ENCODE assay signal across 8 cellular contexts in the genomic region with DNA sequence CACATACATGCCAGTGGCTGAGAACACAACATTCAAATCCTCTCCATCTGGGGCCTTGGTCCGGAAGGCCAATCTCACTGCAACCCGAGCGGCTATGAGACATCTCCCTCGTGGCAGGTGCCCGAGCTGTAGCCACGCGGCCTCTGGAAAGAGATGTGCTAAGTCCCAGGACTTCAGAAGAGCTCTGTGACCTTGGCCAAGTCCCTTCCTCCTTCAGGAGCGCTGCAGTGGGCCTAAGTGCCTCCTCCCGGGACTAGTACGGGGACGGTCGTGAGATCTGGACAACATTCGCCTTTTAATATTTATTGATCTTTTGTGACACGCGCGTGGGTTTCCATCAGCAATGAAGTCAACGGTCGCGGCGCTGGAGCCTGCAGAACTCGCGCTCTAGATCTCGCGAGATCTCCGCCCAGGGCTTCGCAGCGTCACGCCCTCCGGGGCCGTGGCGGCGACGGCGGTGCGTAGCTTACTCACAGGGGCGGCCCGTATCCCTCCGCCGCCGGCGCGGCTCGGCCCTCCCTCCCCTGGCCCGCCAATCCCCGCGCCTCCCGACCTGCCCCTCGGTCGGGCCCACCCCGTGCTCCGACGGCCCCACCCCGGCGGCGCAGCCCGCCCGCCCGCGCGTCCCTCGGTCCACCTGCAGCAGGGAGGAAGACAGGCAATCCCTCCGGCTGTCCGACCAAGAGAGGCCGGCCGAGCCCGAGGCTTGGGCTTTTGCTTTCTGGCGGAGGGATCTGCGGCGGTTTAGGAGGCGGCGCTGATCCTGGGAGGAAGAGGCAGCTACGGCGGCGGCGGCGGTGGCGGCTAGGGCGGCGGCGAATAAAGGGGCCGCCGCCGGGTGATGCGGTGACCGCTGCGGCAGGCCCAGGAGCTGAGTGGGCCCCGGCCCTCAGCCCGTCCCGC. TPM values are rescaled to one million over a fixed set of nuclear protein-coding genes. Genes with fewer than 3 reads are reported as not detected.
DNase-seq lines count a peak whose midpoint lies in the region; ATAC-seq and TF ChIP-seq lines count a peak whose summit lies in the region.

A gene (plus strand): TSS at position 588 of the 903 bp plus-strand sequence. CDS start 453 bp downstream, outside the sequence.

- H3K36me3 ChIP-seq in PC-3 (ENCODE audit: low read depth, low read length): peaks cover 9% of the 10 kb centered on the region; the same call in 1 of the 2 replicates
- H3K36me3 ChIP-seq in mucosa of descending colon (ENCODE audit: low read depth): no peaks in the 10 kb centered on the region

- H3K27ac ChIP-seq in PC-3 (ENCODE audit: low read length) (peak within 1 kb of the TSS; percentile 71), epithelial cell of prostate (peak within 1 kb of the TSS; percentile 88)

- CTCF ChIA-PET in PC-3 (lab: Charles Lee): no interaction called here

- peak within 1 kb of the TSS; percentile 87 for H3K4me2 ChIP-seq in PC-3 (ENCODE audit: low read length)

- H2AFZ ChIP-seq in PC-3 (ENCODE audit: low read length): peak within 1 kb of the TSS; percentile 96

- no peak for TF ChIP-seq CTCF in PC-3 (conservative IDR thresholded peaks at IDR 0.05; ENCODE audit: low read depth, low read length)
- TF ChIP-seq CTCF in mucosa of descending colon (IDR thresholded peaks at IDR 0.05): no peak

- H3K4me1 ChIP-seq in PC-3 (ENCODE audit: insufficient read depth, low read length): peaks cover 12% of the 10 kb centered on the region
- peaks cover 34% of the 10 kb centered on the region for H3K4me1 ChIP-seq in mucosa of descending colon (ENCODE audit: low read depth)

- no peaks in the 10 kb centered on the region for H3K9me3 ChIP-seq in PC-3 (ENCODE audit: low read length)
- H3K9me3 ChIP-seq in mucosa of descending colon: no peaks in the 10 kb centered on the region

- peaks cover 48% of the 10 kb centered on the region for H3K79me2 ChIP-seq in PC-3 (ENCODE audit: low read length)

- peak within 1 kb of the TSS; percentile 84 for H3K4me3 ChIP-seq in Jurkat, Clone E6-1 (ENCODE audit: low read length)
- peak within 1 kb of the TSS; percentile 75 for H3K4me3 ChIP-seq in PC-3 (ENCODE audit: low read length)
- H3K4me3 ChIP-seq in mucosa of descending colon: peak within 1 kb of the TSS; percentile 90

- ATAC-seq in GM21619 (IDR thresholded peaks at IDR 0.05; ENCODE audit: unreplicated experiment): peak; percentile 77
- peak; percentile 93 for ATAC-seq in PC-3
- peak; percentile 95 for ATAC-seq in mucosa of descending colon

- H4K20me1 ChIP-seq in PC-3 (ENCODE audit: low read length): peaks cover 34% of the 10 kb centered on the region

- intact Hi-C loops in PC-3 (cut with micrococcal nuclease) (no loop called here), mucosa of descending colon (cut with DNase I, micrococcal nuclease) (no loop called here)

- H3K27me3 ChIP-seq in PC-3 (ENCODE audit: low read length): no peaks in the 10 kb centered on the region

- POLR2A ChIA-PET in PC-3 (lab: Charles Lee; ENCODE audit: unreplicated experiment): interaction anchor here (0.5 to 0.6 kb wide), 2 partner anchors 40 to 586 kb away, joined by 6 to 11 read pairs; no protein-coding TSS in a partner anchor

- H3K9ac ChIP-seq in PC-3 (ENCODE audit: low read length): peak within 1 kb of the TSS; percentile 94

- BruUV-seq in PC-3 (replicated peaks; lab: Mats Ljungman, UMichigan): TSS peak; percentile 99

- H3K9me2 ChIP-seq in PC-3 (replicated peaks; ENCODE audit: low read length): no peaks in the 10 kb centered on the region

- DNase-seq in DMS153 treated with DMSO at 0.1 percent for 48 hours (lab: John Stamatoyannopoulos, UW; ENCODE audit: unreplicated experiment) (peak; percentile 37), PC-3 (peak; percentile 98), activated T-cell treated with anti-CD3 and anti-CD28 coated beads for 48 hours (ENCODE audit: low read depth) (peak; percentile 98), epithelial cell of prostate (ENCODE audit: low read depth, low spot score) (peak; percentile 95), mucosa of descending colon (peak; percentile 98 to 99 (median 98))
- peak; percentile 98 for DNase-seq in Jurkat, Clone E6-1 (ENCODE audit: low read depth, low spot score)
- peak; percentile 91 to 95 for DNase-seq in stimulated activated CD8-positive, alpha-beta memory T cell treated with anti-CD3 and anti-CD28 coated beads, Interleukin-4, amount 100 ng/mL, for 1 hour (ENCODE audit: low read depth in 2 of 2, low spot score in 1 of 2)

- H3F3A ChIP-seq in PC-3 (ENCODE audit: low read length, unreplicated experiment): no peaks in the 10 kb centered on the region

RNA-seq across cellular contexts. Expression of the gene that starts here (rescaled TPM):
- 186 TPM for polyA plus RNA-seq in Jurkat, Clone E6-1 (2012; ENCODE audit: insufficient read depth, insufficient read length)
- total RNA-seq in PC-3 (2014; rRNA removed): 98.7 and 104 TPM in 2 replicates
- 100 to 1,000 TPM; 139 to 145 (median 140) TPM for total RNA-seq in mucosa of descending colon

Comparison
In these comparisons a context has a peak if more than half of its experiments do, and no peak if none do; other contexts are left out.
1. Peak in every context shown above with its lines: DNase-seq, ATAC-seq, H3K4me3 ChIP-seq and H3K27ac ChIP-seq.
2. DNase-seq: peak in every context shown above with its lines; median percentile 98 in Jurkat, Clone E6-1; 98 in PC-3; 98 in activated T-cell treated with anti-CD3 and anti-CD28 coated beads for 48 hours; 98 in mucosa of descending colon; 95 in epithelial cell of prostate; 93 in stimulated activated CD8-positive, alpha-beta memory T cell treated with anti-CD3 and anti-CD28 coated beads, Interleukin-4, amount 100 ng/mL, for 1 hour; 37 in DMS153 treated with DMSO at 0.1 percent for 48 hours.